Comparison of ENCODE assay signal across 9 cellular contexts in the genomic region with DNA sequence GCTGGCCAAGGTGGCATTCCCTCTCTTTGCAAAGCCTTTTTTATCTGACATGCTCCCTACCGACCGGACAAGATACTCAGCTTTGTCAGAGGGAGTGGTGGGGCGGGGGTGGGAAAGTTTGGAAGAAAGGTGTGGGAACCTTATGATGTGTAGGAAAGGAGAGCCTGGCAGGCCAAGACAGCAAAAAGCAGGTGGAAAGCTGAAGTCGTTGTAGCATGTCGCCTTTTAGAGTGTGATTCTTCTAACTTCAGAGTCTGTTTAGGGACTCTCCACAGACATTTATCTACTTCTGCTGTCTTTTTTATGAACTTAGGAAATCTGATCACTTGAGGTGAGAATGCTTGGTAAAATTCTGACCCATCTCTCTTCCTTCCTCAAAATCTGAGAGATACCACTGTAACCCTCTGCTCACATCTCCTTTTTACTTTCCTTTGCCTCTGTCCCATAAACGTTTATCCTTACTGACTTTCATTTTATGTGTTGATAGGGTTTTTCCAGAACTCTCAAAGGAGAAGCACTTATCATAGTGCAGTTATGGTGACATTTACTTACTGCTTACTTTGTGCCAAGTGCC.
DNase-seq lines count a peak whose midpoint lies in the region; ATAC-seq, FAIRE-seq and TF ChIP-seq lines count a peak whose summit lies in the region.
"Had no signal": no experiment of that assay in that cellular context is flagged by ENCODE, and none has a peak within 500 bp of the region (broad histone marks: within the 10 kb centered on the region; RNA-seq: fewer than 3 reads in every experiment).

No MANE protein-coding gene starts in this region.

- no peak overlapping the region for H3K4me3 ChIP-seq in skin epidermis

- peak; percentile 30 for ATAC-seq in GM19372 (IDR thresholded peaks at IDR 0.05; ENCODE audit: low read depth, unreplicated experiment)
- peak; percentile 42 for ATAC-seq in HG02973 (IDR thresholded peaks at IDR 0.05; ENCODE audit: unreplicated experiment)
- no peak for ATAC-seq in GM18519 (IDR thresholded peaks at IDR 0.05; ENCODE audit: low FRiP score, unreplicated experiment)

- FAIRE-seq in H54 (lab: Jason Lieb, UNC), result no peak
- FAIRE-seq: H1 had no signal

- peak overlapping the region in 18 of 21 experiments; percentile 0 to 81 (median 51) for H3K27ac ChIP-seq in skin epidermis

- no peak for TF ChIP-seq POLR2A in H54 (IDR thresholded peaks at IDR 0.05; ENCODE audit: low read depth, low read length)

- DNase-seq in SIG-M5 (lab: John Stamatoyannopoulos, UW) (peak; percentile 14), GM03348 (ENCODE audit: low spot score) (no peak), islet precursor cell (no peak), H54 (ENCODE audit: insufficient read length, low spot score) (no peak)
